In the genomic region with DNA sequence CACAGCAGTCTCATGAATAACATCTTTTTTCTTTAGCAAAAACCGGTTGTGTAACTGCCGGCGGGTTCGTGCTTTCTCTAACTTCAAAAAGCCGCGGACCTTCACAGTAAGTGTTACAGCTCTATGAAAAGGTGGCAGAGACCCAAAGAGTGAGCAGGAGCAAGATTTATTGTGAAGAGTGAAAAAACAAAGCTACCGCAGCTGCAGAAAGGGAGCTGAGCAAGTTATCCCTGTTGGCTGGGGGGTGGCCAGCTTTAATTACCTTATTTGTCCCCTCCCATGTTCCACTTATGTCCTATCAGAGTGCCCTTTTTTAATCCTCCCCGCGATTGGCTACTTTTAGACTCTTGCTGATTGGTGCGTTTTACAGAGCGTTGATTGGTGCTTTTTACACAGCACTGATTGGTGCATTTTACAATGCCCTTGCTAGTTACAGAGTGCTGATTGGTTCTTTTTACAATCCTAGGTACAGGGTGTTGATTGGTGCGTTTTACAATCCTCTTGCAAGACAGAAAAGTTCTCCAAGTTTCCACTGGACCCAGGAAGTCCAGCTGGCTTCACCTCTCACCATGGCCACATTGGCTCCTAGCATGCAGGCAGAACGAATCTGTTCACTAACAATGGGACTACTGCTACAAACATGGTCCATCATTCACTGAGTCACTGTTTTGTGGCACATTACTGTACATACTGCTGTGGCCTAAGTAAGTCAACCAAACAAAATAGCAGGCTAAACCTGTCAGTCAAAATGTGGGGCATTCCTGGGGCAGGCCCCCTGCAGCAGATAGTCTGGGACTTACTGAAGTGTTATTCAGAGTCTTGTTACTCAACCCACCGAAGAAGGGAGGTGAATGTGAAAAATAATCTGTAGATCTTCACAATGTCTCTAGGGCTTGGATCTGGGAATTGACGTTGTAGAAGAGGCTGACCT, we compare ENCODE assay signal across 19 cellular contexts. TPM values are rescaled to one million over a fixed set of nuclear protein-coding genes. Genes with fewer than 3 reads are reported as not detected.
DNase-seq lines count a peak whose midpoint lies in the region; ATAC-seq and TF ChIP-seq lines count a peak whose summit lies in the region.
"Had no signal": no experiment of that assay in that cellular context is flagged by ENCODE, and none has a peak within 500 bp of the region (broad histone marks: within the 10 kb centered on the region; RNA-seq: fewer than 3 reads in every experiment).

No MANE protein-coding gene starts in this region.

- in situ Hi-C loops in mammary epithelial cell (cut with MboI; ENCODE audit: low sequenced_read_pairs in 2 of 2) = loop anchor here in 1 of 2 donors (10.0 kb wide), 1 partner anchor 487 kb away; no protein-coding TSS in a partner anchor

- H3K4me3 ChIP-seq in CD4-positive, CD25-positive, alpha-beta regulatory T cell (ENCODE audit: low read depth, low read length) = no peak overlapping the region
- peak overlapping the region; percentile 21 to 46 (median 41) for H3K4me3 ChIP-seq in mammary epithelial cell (replicated peaks in 1 of 3; ENCODE audit: insufficient read depth in 1 of 3, low read depth in 2 of 3, low read length in 3 of 3)

- H3K36me3 Mint-ChIP-seq in CD4-positive, CD25-positive, alpha-beta regulatory T cell = peaks cover 4% of the 10 kb centered on the region
- H3K36me3 Mint-ChIP-seq in nephron (ENCODE audit: low read depth) = no peaks in the 10 kb centered on the region

- WGBS in mammary epithelial cell (ENCODE audit: low coverage, missing lambda C conversion rate) = 37% methylated on average over 14 of the region's 15 CpGs

- CTCF ChIA-PET in mammary epithelial cell (lab: Charles Lee; ENCODE audit: low non-redundant PET) = interaction anchor here (0.5 kb wide), 1 partner anchor 45 kb away, joined by 6 read pairs; no protein-coding TSS in a partner anchor

- H3K4me1 ChIP-seq in CD4-positive, CD25-positive, alpha-beta regulatory T cell (ENCODE audit: control insufficient read depth, insufficient read depth, low read length, poor library complexity, severe bottlenecking) = peaks cover 14% of the 10 kb centered on the region
- H3K4me1 ChIP-seq in mammary epithelial cell (ENCODE audit: insufficient read depth, low read length) = peaks cover 6% of the 10 kb centered on the region

- H3K27me3 ChIP-seq in CD4-positive, CD25-positive, alpha-beta regulatory T cell (ENCODE audit: control insufficient read depth, insufficient read depth, low read length) = no peaks in the 10 kb centered on the region
- no peaks in the 10 kb centered on the region for H3K27me3 ChIP-seq in mammary epithelial cell (ENCODE audit: insufficient read depth, low read length)
- H3K27me3 ChIP-seq: stomach had no signal

- BruUV-seq in mammary epithelial cell (replicated peaks; lab: Mats Ljungman, UMichigan) = no TSS peak

- H3K36me3 ChIP-seq in CD4-positive, CD25-positive, alpha-beta regulatory T cell (ENCODE audit: control insufficient read depth, insufficient read depth, low read length) = no peaks in the 10 kb centered on the region
- no peaks in the 10 kb centered on the region for H3K36me3 ChIP-seq in mammary epithelial cell (ENCODE audit: insufficient read depth, low read length)
- H3K36me3 ChIP-seq: stomach had no signal

- intact Hi-C loops in mammary epithelial cell (cut with micrococcal nuclease) = loop anchor here (2.0 kb wide), 1 partner anchor 51 kb away; no protein-coding TSS in a partner anchor

- H4K20me1 ChIP-seq in mammary epithelial cell (ENCODE audit: insufficient read depth, low read length) = no peaks in the 10 kb centered on the region

- H3K9ac ChIP-seq in mammary epithelial cell (ENCODE audit: insufficient read depth, low read length) = no peak overlapping the region
- H3K9ac ChIP-seq: KMS-11 had no signal

- peak overlapping the region; percentile 86 for H2AFZ ChIP-seq in mammary epithelial cell (ENCODE audit: low read depth, low read length)

- H3K4me2 ChIP-seq in mammary epithelial cell (ENCODE audit: insufficient read depth, low read depth, low read length) = peak overlapping the region; percentile 96
- H3K4me2 ChIP-seq: KMS-11 had no signal

- peak overlapping the region in 1 of 4 donors; percentile 14 for H3K4me3 Mint-ChIP-seq in CD4-positive, CD25-positive, alpha-beta regulatory T cell
- no peak overlapping the region for H3K4me3 Mint-ChIP-seq in nephron
- H3K4me3 Mint-ChIP-seq: activated CD4-positive, alpha-beta T cell treated with anti-CD3 and anti-CD28 coated beads, Interleukin-2, amount 10 ng/mL, durations not matched to agents 7 days and 5 days had no signal

- no peak for DNase-seq in CD4-positive, CD25-positive, alpha-beta regulatory T cell
- DNase-seq in M059J (ENCODE audit: low read depth) = peak; percentile 29
- DNase-seq in mammary epithelial cell = peak; percentile 19
- no peak for DNase-seq in NCI-H2171 (lab: John Stamatoyannopoulos, UW)
- DNase-seq in GM19240 (ENCODE audit: insufficient read length, low spot score) = no peak
- DNase-seq in NOMO-1 treated with DMSO at 0.1 percent for 48 hours (lab: John Stamatoyannopoulos, UW; ENCODE audit: unreplicated experiment) = no peak
- DNase-seq in Ammon's horn (ENCODE audit: low spot score) = no peak
- DNase-seq: activated CD4-positive, alpha-beta T cell treated with anti-CD3 and anti-CD28 coated beads, Interleukin-2, amount 10 ng/mL, durations not matched to agents 7 days and 5 days; cortex of kidney; DMS 273 treated with DMSO at 0.1 percent for 48 hours; head of caudate nucleus; NCI-H1105 treated with DMSO at 0.1 percent for 48 hours; stomach; T-helper 9 cell had no signal

- peaks cover 0 to 25% (median 14%) of the 10 kb centered on the region in 7 donors for H3K9me3 Mint-ChIP-seq in CD4-positive, CD25-positive, alpha-beta regulatory T cell
- no peaks in the 10 kb centered on the region for H3K9me3 Mint-ChIP-seq in nephron

- H3K27me3 Mint-ChIP-seq in CD4-positive, CD25-positive, alpha-beta regulatory T cell = peaks cover 5% of the 10 kb centered on the region
- H3K27me3 Mint-ChIP-seq in nephron (ENCODE audit: low read depth) = peaks cover 16% of the 10 kb centered on the region

- no peak overlapping the region for H3K27ac ChIP-seq in CD4-positive, CD25-positive, alpha-beta regulatory T cell (ENCODE audit: insufficient read depth, low read length, poor library complexity, severe bottlenecking)
- no peak overlapping the region for H3K27ac ChIP-seq in mammary epithelial cell (ENCODE audit: insufficient read depth, low read depth, low read length)
- H3K27ac ChIP-seq: epithelial cell of prostate, HL-60, KMS-11, stomach had no signal

- peaks cover 2 to 30% of the 10 kb centered on the region in 2 experiments for H3K9me3 ChIP-seq in CD4-positive, CD25-positive, alpha-beta regulatory T cell (ENCODE audit: control insufficient read depth in 2 of 2, low read length in 2 of 2)
- no peaks in the 10 kb centered on the region for H3K9me3 ChIP-seq in mammary epithelial cell (replicated peaks; ENCODE audit: insufficient read depth, low read length)
- H3K9me3 ChIP-seq: stomach had no signal

- dilution Hi-C loops in mammary epithelial cell (cut with HindIII; ENCODE audit: low sequenced_read_pairs) = loop anchor here (25.0 kb wide), 1 partner anchor 494 kb away; no protein-coding TSS in a partner anchor

- TF ChIP-seq CTCF in mammary epithelial cell (conservative IDR thresholded peaks at IDR 0.05 in 1 of 2, IDR thresholded peaks at IDR 0.05 in 1 of 2; ENCODE audit: extremely low read depth in 1 of 2, insufficient read depth in 1 of 2, low read depth in 1 of 2, low read length in 2 of 2) = no peak
- TF ChIP-seq CTCF in nephron (IDR thresholded peaks at IDR 0.05; ENCODE audit: unreplicated experiment in 3 of 3) = no peak

- H3K4me1 Mint-ChIP-seq in CD4-positive, CD25-positive, alpha-beta regulatory T cell = peaks cover 21 to 32% (median 24%) of the 10 kb centered on the region in 4 donors
- peaks cover 27% of the 10 kb centered on the region for H3K4me1 Mint-ChIP-seq in nephron

- H3K79me2 ChIP-seq in mammary epithelial cell (ENCODE audit: insufficient read depth, low read length) = no peaks in the 10 kb centered on the region

- ATAC-seq in CD4-positive, CD25-positive, alpha-beta regulatory T cell (ENCODE audit: low read depth in 2 of 2) = no peak
- ATAC-seq: Right ventricle myocardium inferior had no signal

- H3K27ac Mint-ChIP-seq in CD4-positive, CD25-positive, alpha-beta regulatory T cell = peak overlapping the region; percentile 12 to 34 (median 23)
- peak overlapping the region; percentile 36 to 63 (median 62) for H3K27ac Mint-ChIP-seq in nephron
- H3K27ac Mint-ChIP-seq: activated CD4-positive, alpha-beta T cell treated with anti-CD3 and anti-CD28 coated beads, Interleukin-2, amount 10 ng/mL, durations not matched to agents 7 days and 5 days had no signal

RNA-seq across cellular contexts. Expression of a gene that starts 52.8 kb away (rescaled TPM):
- total RNA-seq in CD4-positive, CD25-positive, alpha-beta regulatory T cell = 236 TPM
- 100 to 1,000 TPM in 1 of 4 donors, 10 to 100 TPM in 3; 62.4 to 110 (median 72.3) TPM for polyA plus RNA-seq in CD4-positive, CD25-positive, alpha-beta regulatory T cell
- total RNA-seq in M059J (2014; rRNA removed; shearing (Covaris generic)) = 11.8 and 16.3 TPM in 2 replicates
- 1 to 10 TPM; 3.7 to 5.0 TPM for total RNA-seq in mammary epithelial cell
- polyA plus RNA-seq in mammary epithelial cell = 1.4 TPM
- polyA minus RNA-seq in mammary epithelial cell = 5.8 TPM

RNA-seq across cellular contexts. Expression of a gene that starts 56.7 kb away (rescaled TPM):
- total RNA-seq in CD4-positive, CD25-positive, alpha-beta regulatory T cell = 1.8 TPM
- 1 to 10 TPM in 1 of 4 donors, not detected in 3; 1.3 TPM for polyA plus RNA-seq in CD4-positive, CD25-positive, alpha-beta regulatory T cell
- total RNA-seq in M059J (2014; rRNA removed; shearing (Covaris generic)) = 64.3 and 92.2 TPM in 2 replicates
- under 1 TPM; 0.45 to 0.83 TPM for total RNA-seq in mammary epithelial cell
- 3.2 TPM for polyA plus RNA-seq in mammary epithelial cell
- polyA minus RNA-seq in mammary epithelial cell = 15.0 TPM

Comparison
In these comparisons a context has a peak if more than half of its experiments do, and no peak if none do; other contexts are left out.
1. DNase-seq: peak in M059J (single experiment) and mammary epithelial cell (single experiment); none in CD4-positive, CD25-positive, alpha-beta regulatory T cell (0 of 3), NCI-H2171 (single experiment), GM19240 (single experiment), NOMO-1 treated with DMSO at 0.1 percent for 48 hours (single experiment) and Ammon's horn (single experiment).
2. RNA of a gene that starts 52.8 kb away (total RNA-seq): 236 TPM in CD4-positive, CD25-positive, alpha-beta regulatory T cell (single experiment); 11.8 to 16.3 TPM in M059J and 3.7 to 5.0 TPM in mammary epithelial cell; every median in the first group is over 10 times any median in the second.
3. RNA of a gene that starts 56.7 kb away (total RNA-seq): 64.3 to 92.2 TPM in M059J; 1.8 TPM in CD4-positive, CD25-positive, alpha-beta regulatory T cell (single experiment) and 0.45 to 0.83 TPM in mammary epithelial cell; every median in the first group is over 10 times any median in the second.